In the genomic region with DNA sequence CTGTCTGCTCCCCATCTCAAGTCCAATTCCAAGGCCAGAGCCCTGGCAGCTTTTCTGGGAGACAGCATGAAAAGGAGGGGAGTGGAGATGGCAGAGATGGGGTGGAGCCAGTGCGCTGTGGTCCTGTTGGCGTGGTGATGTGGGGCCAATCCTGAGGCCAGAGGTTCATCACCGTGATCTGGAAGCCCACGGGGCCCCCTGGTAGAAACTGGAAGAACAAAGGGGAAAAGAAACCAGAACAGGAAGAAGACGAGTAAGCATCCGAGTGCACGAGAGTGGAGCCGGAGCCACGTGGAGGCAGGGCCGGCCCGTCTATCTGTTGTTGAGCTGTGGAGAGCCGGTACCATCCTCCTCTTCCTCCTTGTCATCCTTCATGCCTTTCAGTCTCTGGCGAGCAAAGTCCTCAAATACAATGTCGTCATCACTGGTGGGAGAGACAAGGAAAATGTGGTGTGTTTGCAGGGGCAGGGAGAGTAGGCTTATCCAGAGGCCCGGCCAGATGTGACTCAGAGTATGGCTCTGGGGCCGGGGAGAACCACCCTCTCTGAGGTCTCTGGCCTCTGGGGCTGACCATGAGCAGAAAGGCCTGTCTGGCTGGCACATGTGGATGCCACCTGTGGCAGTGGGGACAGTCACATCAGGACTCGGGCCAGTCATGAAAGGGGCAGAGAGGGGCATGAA, we compare ENCODE assay signal across 15 cellular contexts. TPM values are rescaled to one million over a fixed set of nuclear protein-coding genes. Genes with fewer than 3 reads are reported as not detected.
A peak's percentile ranks its signal among the peaks of the same experiment; 100 is the strongest.
DNase-seq lines count a peak whose midpoint lies in the region; ATAC-seq, FAIRE-seq and TF ChIP-seq lines count a peak whose summit lies in the region.
"Had no signal": no experiment of that assay in that cellular context is flagged by ENCODE, and none has a peak within 500 bp of the region (broad histone marks: within the 10 kb centered on the region; RNA-seq: fewer than 3 reads in every experiment).

No MANE protein-coding gene starts in this region.

- no peaks in the 10 kb centered on the region for H3K36me3 ChIP-seq in kidney (ENCODE audit: control insufficient read depth in 1 of 2, insufficient read depth in 2 of 2, low read length in 2 of 2)
- H3K36me3 ChIP-seq: MG63 had no signal

- no peaks in the 10 kb centered on the region for H3K9me3 Mint-ChIP-seq in nephron progenitor cell

- peak; percentile 48 for DNase-seq in AG20443 (ENCODE audit: low spot score)
- DNase-seq in ELR (ENCODE audit: low read depth) = peak; percentile 23
- peak; percentile 74 for DNase-seq in amniotic epithelial cell (ENCODE audit: low read depth)
- peak; percentile 58 for DNase-seq in kidney
- no peak for DNase-seq in NCI-H345 (lab: John Stamatoyannopoulos, UW)
- no peak for DNase-seq in nephron progenitor cell
- DNase-seq: activated CD8-positive, alpha-beta memory T cell treated with anti-CD3 and anti-CD28 coated beads, Interleukin-2, amount 50 U/mL, for 4 hours; C1 segment of cervical spinal cord; mammary epithelial cell; MG63; stimulated activated naive CD4-positive, alpha-beta T cell had no signal

- ATAC-seq in HG03159 (IDR thresholded peaks at IDR 0.05; ENCODE audit: unreplicated experiment) (no peak), HG02588 (IDR thresholded peaks at IDR 0.05; ENCODE audit: unreplicated experiment) (no peak)
- ATAC-seq: Panc1 had no signal

- H3K27ac Mint-ChIP-seq in nephron progenitor cell = no peak overlapping the region

- TF ChIP-seq CTCF in kidney (IDR thresholded peaks at IDR 0.05; ENCODE audit: borderline replicate concordance, extremely low read depth, insufficient read depth) = no peak
- no peak for TF ChIP-seq CTCF in nephron progenitor cell (IDR thresholded peaks at IDR 0.05)

- H3K27ac ChIP-seq in kidney (ENCODE audit: low read depth in 2 of 2, low read length in 2 of 2) = no peak overlapping the region
- H3K27ac ChIP-seq: ascending aorta had no signal

- H3K4me1 Mint-ChIP-seq in nephron progenitor cell = no peaks in the 10 kb centered on the region

- intact Hi-C loops in kidney (cut with DNase I) = no loop called here

- peaks cover 0 to 2% of the 10 kb centered on the region in 2 donors for H3K4me1 ChIP-seq in kidney (ENCODE audit: control insufficient read depth in 1 of 2, insufficient read depth in 1 of 2, low read depth in 1 of 2, low read length in 2 of 2)
- H3K4me1 ChIP-seq: ascending aorta had no signal

- H3K36me3 Mint-ChIP-seq in nephron progenitor cell (ENCODE audit: low read depth) = no peaks in the 10 kb centered on the region

- peaks cover 14% of the 10 kb centered on the region for H3K27me3 Mint-ChIP-seq in nephron progenitor cell (ENCODE audit: low read depth, poor library complexity)

- H3K9ac ChIP-seq in kidney (ENCODE audit: low read length in 2 of 2) = no peak overlapping the region

- no peak overlapping the region for H3K4me3 ChIP-seq in kidney (ENCODE audit: low read length in 2 of 2)
- H3K4me3 ChIP-seq: ascending aorta, MG63 had no signal

- FAIRE-seq in kidney (lab: Jason Lieb, UNC) = no peak

- no peaks in the 10 kb centered on the region for H3K9me3 ChIP-seq in kidney (ENCODE audit: control insufficient read depth in 1 of 2, low read length in 2 of 2)
- H3K9me3 ChIP-seq: ascending aorta, MG63 had no signal

- no peak overlapping the region for H3K4me3 Mint-ChIP-seq in nephron progenitor cell

RNA-seq across cellular contexts. Expression of a gene that starts 25.4 kb away (rescaled TPM):
- total RNA-seq in kidney = 0.69 TPM
- 0.13 TPM for polyA plus RNA-seq in kidney (ENCODE audit: insufficient read depth, low read depth, low replicate concordance)
- total RNA-seq: ascending aorta had no signal

Comparison
In these comparisons a context has a peak if more than half of its experiments do, and no peak if none do; other contexts are left out.
1. DNase-seq: peak in AG20443 (single experiment), ELR (single experiment), amniotic epithelial cell (single experiment) and kidney (single experiment); none in NCI-H345 (single experiment) and nephron progenitor cell (single experiment).